Comparison of ENCODE assay signal across 11 cellular contexts in genomic region chr6:15402401-15403045, GRCh38.
DNase-seq lines count a peak whose midpoint lies in the region; ATAC-seq lines count a peak whose summit lies in the region.
"Had no signal": no experiment of that assay in that cellular context is flagged by ENCODE, and none has a peak within 500 bp of the region (broad histone marks: within the 10 kb centered on the region; RNA-seq: fewer than 3 reads in every experiment).

No MANE protein-coding gene starts in this region.

- no peaks in the 10 kb centered on the region for H3K9me2 ChIP-seq in Karpas-422 (replicated peaks; ENCODE audit: insufficient read depth, low read length)

- H3K9me3 Mint-ChIP-seq in activated T-cell treated with anti-CD3 and anti-CD28 coated beads, Interleukin-2, amount 50 U/mL, for 72 hours = no peaks in the 10 kb centered on the region
- no peaks in the 10 kb centered on the region for H3K9me3 Mint-ChIP-seq in activated T-helper 2 cell treated with anti-CD3 and anti-CD28 coated beads, Interferon-gamma antibody, Interleukin-2, Interleukin-4, amounts not matched to agents 10 μg/mL and 5 μg/mL and 100 μg/mL, durations not matched to agents 14 hours and 24 hours and 36 hours
- H3K9me3 Mint-ChIP-seq in stimulated activated naive B cell treated with anti-CD40 and anti-IgM and Interleukin-4, amounts not matched to agents 10 μg/mL and 1 μg/mL and 100 μg/mL, for 72 hours = no peaks in the 10 kb centered on the region

- H3K27me3 Mint-ChIP-seq in activated T-cell treated with anti-CD3 and anti-CD28 coated beads, Interleukin-2, amount 50 U/mL, for 72 hours (ENCODE audit: low read depth) = no peaks in the 10 kb centered on the region
- H3K27me3 Mint-ChIP-seq in activated T-helper 2 cell treated with anti-CD3 and anti-CD28 coated beads, Interferon-gamma antibody, Interleukin-2, Interleukin-4, amounts not matched to agents 10 μg/mL and 5 μg/mL and 100 μg/mL, durations not matched to agents 14 hours and 24 hours and 36 hours (ENCODE audit: low read depth) = no peaks in the 10 kb centered on the region
- H3K27me3 Mint-ChIP-seq in stimulated activated naive B cell treated with anti-CD40 and anti-IgM and Interleukin-4, amounts not matched to agents 10 μg/mL and 1 μg/mL and 100 μg/mL, for 72 hours = no peaks in the 10 kb centered on the region

- no peaks in the 10 kb centered on the region for H3K9me3 ChIP-seq in Karpas-422 (ENCODE audit: low read length)
- H3K9me3 ChIP-seq: thyroid gland had no signal

- DNase-seq in activated T-cell treated with anti-CD3 and anti-CD28 coated beads, Interleukin-2, amount 50 U/mL, for 72 hours = no peak
- no peak for DNase-seq in activated T-cell treated with anti-CD3 and anti-CD28 coated beads for 4 hours
- no peak for DNase-seq in activated T-helper 2 cell treated with anti-CD3 and anti-CD28 coated beads, Interferon-gamma antibody, Interleukin-2, Interleukin-4, amounts not matched to agents 10 μg/mL and 5 μg/mL and 100 μg/mL, durations not matched to agents 14 hours and 24 hours and 36 hours (ENCODE audit: low spot score)
- DNase-seq in islet precursor cell = peak; percentile 49
- no peak for DNase-seq in stimulated activated naive B cell treated with anti-CD40 and anti-IgM and Interleukin-4, amounts not matched to agents 10 μg/mL and 1 μg/mL and 100 μg/mL, for 72 hours
- no peak for DNase-seq in Karpas-422
- DNase-seq in NCI-H1092 (lab: John Stamatoyannopoulos, UW) = no peak
- DNase-seq: EL, NCI-H510A treated with DMSO at 0.1 percent for 48 hours, thyroid gland had no signal

- H3K4me1 ChIP-seq in Karpas-422 (ENCODE audit: low read length) = no peaks in the 10 kb centered on the region

- no peaks in the 10 kb centered on the region for H3K36me3 ChIP-seq in Karpas-422 (ENCODE audit: insufficient read depth, low read length)
- H3K36me3 ChIP-seq: thyroid gland had no signal

- no peak overlapping the region for H3K9ac ChIP-seq in Karpas-422 (ENCODE audit: low read length)

- no peak overlapping the region for H3K27ac ChIP-seq in Karpas-422 (ENCODE audit: low read length)
- H3K27ac ChIP-seq: thyroid gland had no signal

- peak overlapping the region; percentile 66 for H3K27ac Mint-ChIP-seq in activated T-cell treated with anti-CD3 and anti-CD28 coated beads, Interleukin-2, amount 50 U/mL, for 72 hours
- peak overlapping the region; percentile 56 for H3K27ac Mint-ChIP-seq in activated T-helper 2 cell treated with anti-CD3 and anti-CD28 coated beads, Interferon-gamma antibody, Interleukin-2, Interleukin-4, amounts not matched to agents 10 μg/mL and 5 μg/mL and 100 μg/mL, durations not matched to agents 14 hours and 24 hours and 36 hours
- peak overlapping the region; percentile 31 for H3K27ac Mint-ChIP-seq in stimulated activated naive B cell treated with anti-CD40 and anti-IgM and Interleukin-4, amounts not matched to agents 10 μg/mL and 1 μg/mL and 100 μg/mL, for 72 hours

- no peaks in the 10 kb centered on the region for H3K79me2 ChIP-seq in Karpas-422 (ENCODE audit: low read length)

- intact Hi-C loops in activated T-helper 2 cell treated with anti-CD3 and anti-CD28 coated beads, Interferon-gamma antibody, Interleukin-2, Interleukin-4, amounts not matched to agents 10 μg/mL and 5 μg/mL and 100 μg/mL, durations not matched to agents 14 hours and 24 hours and 36 hours (cut with micrococcal nuclease) = loop anchor here (5.0 kb wide), 2 partner anchors 35 to 155 kb away; partner anchors contain the start of gene JARID2

- H2AFZ ChIP-seq in Karpas-422 (ENCODE audit: low read length) = no peak overlapping the region

- H3K4me3 ChIP-seq in Karpas-422 (ENCODE audit: low read length) = no peak overlapping the region
- H3K4me3 ChIP-seq: thyroid gland had no signal

- H4K20me1 ChIP-seq in Karpas-422 (ENCODE audit: insufficient read depth, low read depth, low read length) = peaks cover 63% of the 10 kb centered on the region

- no peak for ATAC-seq in activated T-cell treated with anti-CD3 and anti-CD28 coated beads, Interleukin-2, amount 50 U/mL, for 72 hours (replicated peaks in 1 of 2)
- no peak for ATAC-seq in stimulated activated naive B cell treated with anti-CD40 and anti-IgM and Interleukin-4, amounts not matched to agents 10 μg/mL and 1 μg/mL and 100 μg/mL, for 72 hours (replicated peaks)
- ATAC-seq in HG03342 (IDR thresholded peaks at IDR 0.05; ENCODE audit: unreplicated experiment) = no peak

- no peaks in the 10 kb centered on the region for H3K27me3 ChIP-seq in Karpas-422 (ENCODE audit: low read length)
- H3K27me3 ChIP-seq: thyroid gland had no signal

- H3K36me3 Mint-ChIP-seq in activated T-cell treated with anti-CD3 and anti-CD28 coated beads, Interleukin-2, amount 50 U/mL, for 72 hours (ENCODE audit: insufficient read depth in 2 of 2) = peaks cover 0 to under 1% of the 10 kb centered on the region in 2 donors
- peaks cover 11% of the 10 kb centered on the region for H3K36me3 Mint-ChIP-seq in activated T-helper 2 cell treated with anti-CD3 and anti-CD28 coated beads, Interferon-gamma antibody, Interleukin-2, Interleukin-4, amounts not matched to agents 10 μg/mL and 5 μg/mL and 100 μg/mL, durations not matched to agents 14 hours and 24 hours and 36 hours (ENCODE audit: low read depth)
- peaks cover 0 to 2% of the 10 kb centered on the region in 2 donors for H3K36me3 Mint-ChIP-seq in stimulated activated naive B cell treated with anti-CD40 and anti-IgM and Interleukin-4, amounts not matched to agents 10 μg/mL and 1 μg/mL and 100 μg/mL, for 72 hours

- H3K4me3 Mint-ChIP-seq in activated T-cell treated with anti-CD3 and anti-CD28 coated beads, Interleukin-2, amount 50 U/mL, for 72 hours = peak overlapping the region; percentile 58 to 70
- H3K4me3 Mint-ChIP-seq in activated T-helper 2 cell treated with anti-CD3 and anti-CD28 coated beads, Interferon-gamma antibody, Interleukin-2, Interleukin-4, amounts not matched to agents 10 μg/mL and 5 μg/mL and 100 μg/mL, durations not matched to agents 14 hours and 24 hours and 36 hours (ENCODE audit: low read depth) = no peak overlapping the region
- no peak overlapping the region for H3K4me3 Mint-ChIP-seq in stimulated activated naive B cell treated with anti-CD40 and anti-IgM and Interleukin-4, amounts not matched to agents 10 μg/mL and 1 μg/mL and 100 μg/mL, for 72 hours

- H3K4me2 ChIP-seq in Karpas-422 (ENCODE audit: low read depth, low read length, poor library complexity, severe bottlenecking) = no peak overlapping the region

- peaks cover 87% of the 10 kb centered on the region for H3K4me1 Mint-ChIP-seq in activated T-cell treated with anti-CD3 and anti-CD28 coated beads, Interleukin-2, amount 50 U/mL, for 72 hours (ENCODE audit: low read depth)
- peaks cover 86% of the 10 kb centered on the region for H3K4me1 Mint-ChIP-seq in activated T-helper 2 cell treated with anti-CD3 and anti-CD28 coated beads, Interferon-gamma antibody, Interleukin-2, Interleukin-4, amounts not matched to agents 10 μg/mL and 5 μg/mL and 100 μg/mL, durations not matched to agents 14 hours and 24 hours and 36 hours (ENCODE audit: low read depth)
- peaks cover 61 to 90% of the 10 kb centered on the region in 2 donors for H3K4me1 Mint-ChIP-seq in stimulated activated naive B cell treated with anti-CD40 and anti-IgM and Interleukin-4, amounts not matched to agents 10 μg/mL and 1 μg/mL and 100 μg/mL, for 72 hours

Comparison
In these comparisons a context has a peak if more than half of its experiments do, and no peak if none do; other contexts are left out.
1. H3K4me3 Mint-ChIP-seq: peak in activated T-cell treated with anti-CD3 and anti-CD28 coated beads, Interleukin-2, amount 50 U/mL, for 72 hours (2 of 2); none in activated T-helper 2 cell treated with anti-CD3 and anti-CD28 coated beads, Interferon-gamma antibody, Interleukin-2, Interleukin-4, amounts not matched to agents 10 μg/mL and 5 μg/mL and 100 μg/mL, durations not matched to agents 14 hours and 24 hours and 36 hours (single experiment) and stimulated activated naive B cell treated with anti-CD40 and anti-IgM and Interleukin-4, amounts not matched to agents 10 μg/mL and 1 μg/mL and 100 μg/mL, for 72 hours (0 of 2).
2. Peak in every context shown above with its lines, with median percentiles within 50 percentile points of each other: H3K27ac Mint-ChIP-seq.